22 cellular contexts compared by ENCODE assay signal in genomic region chr7:102460467-102460866, GRCh38.
"Had no signal": no experiment of that assay in that cellular context is flagged by ENCODE, and none has a peak within 500 bp of the region (broad histone marks: within the 10 kb centered on the region; RNA-seq: fewer than 3 reads in every experiment).

No MANE protein-coding gene starts in this region.

- H3K27me3 Mint-ChIP-seq: activated B cell treated with CpG ODN at 0.5 μM for 24 hours; activated CD4-positive, alpha-beta memory T cell treated with anti-CD3 and anti-CD28 coated beads for 36 hours; activated CD4-positive, alpha-beta T cell treated with anti-CD3 and anti-CD28 coated beads for 36 hours; stimulated activated naive B cell treated with anti-CD40 and anti-IgM and Interleukin-4, amounts not matched to agents 10 μg/mL and 1 μg/mL and 100 μg/mL, for 72 hours had no signal

- H3K36me3 Mint-ChIP-seq: activated CD4-positive, alpha-beta memory T cell treated with anti-CD3 and anti-CD28 coated beads for 36 hours had no signal

- H3K27ac Mint-ChIP-seq: activated B cell treated with CpG ODN at 0.5 μM for 24 hours; activated CD4-positive, alpha-beta memory T cell treated with anti-CD3 and anti-CD28 coated beads for 36 hours; activated CD4-positive, alpha-beta T cell treated with anti-CD3 and anti-CD28 coated beads for 36 hours; activated T-helper 2 cell treated with anti-CD3 and anti-CD28 coated beads, Interferon-gamma antibody, Interleukin-2, Interleukin-4, amounts not matched to agents 10 μg/mL and 5 μg/mL and 100 μg/mL, durations not matched to agents 14 hours and 24 hours and 36 hours; nephron had no signal

- H3K4me3 Mint-ChIP-seq: activated B cell treated with CpG ODN at 0.5 μM for 24 hours; activated CD4-positive, alpha-beta memory T cell treated with anti-CD3 and anti-CD28 coated beads for 36 hours; activated CD4-positive, alpha-beta T cell treated with anti-CD3 and anti-CD28 coated beads for 36 hours; activated T-cell treated with anti-CD3 and anti-CD28 coated beads, Interleukin-2, amount 50 U/mL, for 4 hours; stimulated activated naive B cell treated with anti-CD40 and anti-IgM and Interleukin-4, amounts not matched to agents 10 μg/mL and 1 μg/mL and 100 μg/mL, for 72 hours had no signal

- H3K4me2 ChIP-seq: smooth muscle cell had no signal

- H3K9me3 Mint-ChIP-seq: activated B cell treated with CpG ODN at 0.5 μM for 24 hours; activated CD4-positive, alpha-beta memory T cell treated with anti-CD3 and anti-CD28 coated beads for 36 hours; activated T-cell treated with anti-CD3 and anti-CD28 coated beads, Interleukin-2, amount 50 U/mL, for 4 hours; activated T-helper 2 cell treated with anti-CD3 and anti-CD28 coated beads, Interferon-gamma antibody, Interleukin-2, Interleukin-4, amounts not matched to agents 10 μg/mL and 5 μg/mL and 100 μg/mL, durations not matched to agents 14 hours and 24 hours and 36 hours; nephron; stimulated activated naive B cell treated with anti-CD40 and anti-IgM and Interleukin-4, amounts not matched to agents 10 μg/mL and 1 μg/mL and 100 μg/mL, for 72 hours had no signal

- H3K27ac ChIP-seq: body of pancreas, cardiac muscle cell, heart left ventricle, sigmoid colon, vagina had no signal

- H3K27me3 ChIP-seq: body of pancreas, cardiac muscle cell, heart left ventricle, sigmoid colon, vagina had no signal

- H3K9me3 ChIP-seq: body of pancreas, heart left ventricle, sigmoid colon, vagina had no signal

- ATAC-seq: activated CD4-positive, alpha-beta T cell treated with anti-CD3 and anti-CD28 coated beads for 36 hours; activated T-cell treated with anti-CD3 and anti-CD28 coated beads, Interleukin-2, amount 50 U/mL, for 4 hours; body of pancreas; heart left ventricle; left cardiac atrium; stimulated activated naive B cell treated with anti-CD40 and anti-IgM and Interleukin-4, amounts not matched to agents 10 μg/mL and 1 μg/mL and 100 μg/mL, for 72 hours had no signal

- DNase-seq: activated B cell treated with CpG ODN at 0.5 μM for 24 hours; activated CD4-positive, alpha-beta memory T cell treated with anti-CD3 and anti-CD28 coated beads for 36 hours; activated CD4-positive, alpha-beta T cell treated with anti-CD3 and anti-CD28 coated beads for 36 hours; activated naive CD4-positive, alpha-beta T cell; activated T-cell treated with anti-CD3 and anti-CD28 coated beads, Interleukin-2, amount 50 U/mL, for 4 hours; anterior cingulate cortex; body of pancreas; heart left ventricle; islet precursor cell; left cardiac atrium; midbrain; retina; sigmoid colon; stimulated activated CD4-positive, alpha-beta T cell treated with anti-CD3 and anti-CD28 coated beads, Interleukin-15, amount 100 ng/mL, for 24 hours; stimulated activated naive B cell treated with anti-CD40 and anti-IgM and Interleukin-4, amounts not matched to agents 10 μg/mL and 1 μg/mL and 100 μg/mL, for 72 hours; T1000; trophoblast cell had no signal
